18 cellular contexts compared by ENCODE assay signal in genomic region chr20:391041-391711, GRCh38. TPM values are rescaled to one million over a fixed set of nuclear protein-coding genes. Genes with fewer than 3 reads are reported as not detected.
A peak's percentile ranks its signal among the peaks of the same experiment; 100 is the strongest.
DNase-seq lines count a peak whose midpoint lies in the region; ATAC-seq and TF ChIP-seq lines count a peak whose summit lies in the region.
"Had no signal": no experiment of that assay in that cellular context is flagged by ENCODE, and none has a peak within 500 bp of the region (broad histone marks: within the 10 kb centered on the region; RNA-seq: fewer than 3 reads in every experiment).

No MANE protein-coding gene starts in this region.

- no peak overlapping the region for H3K27ac ChIP-seq in DND-41 (ENCODE audit: low read length)
- peak overlapping the region; percentile 67 for H3K27ac ChIP-seq in RWPE1
- no peak overlapping the region for H3K27ac ChIP-seq in right atrium auricular region
- no peak overlapping the region for H3K27ac ChIP-seq in CD4-positive, alpha-beta memory T cell (ENCODE audit: low read depth, low read length)
- H3K27ac ChIP-seq: KMS-11 had no signal

- H3K36me3 Mint-ChIP-seq in stimulated activated memory B cell treated with anti-CD40 and anti-IgM and Interleukin-4, amounts not matched to agents 10 μg/mL and 1 μg/mL and 100 μg/mL, for 72 hours = peaks cover 60% of the 10 kb centered on the region
- peaks cover 33 to 59% of the 10 kb centered on the region in 2 donors for H3K36me3 Mint-ChIP-seq in CD4-positive, alpha-beta memory T cell

- no peak overlapping the region for H3K4me3 Mint-ChIP-seq in stimulated activated memory B cell treated with anti-CD40 and anti-IgM and Interleukin-4, amounts not matched to agents 10 μg/mL and 1 μg/mL and 100 μg/mL, for 72 hours
- no peak overlapping the region for H3K4me3 Mint-ChIP-seq in CD4-positive, alpha-beta memory T cell
- H3K4me3 Mint-ChIP-seq: B cell; CD4-positive, alpha-beta T cell had no signal

- H3K79me2 ChIP-seq in DND-41 (ENCODE audit: insufficient read depth, low read length) = peaks cover 22% of the 10 kb centered on the region

- no peak overlapping the region for H3K9ac ChIP-seq in DND-41 (ENCODE audit: low read depth, low read length)
- H3K9ac ChIP-seq: KMS-11 had no signal

- H3K36me3 ChIP-seq in DND-41 (ENCODE audit: insufficient read depth, low read length) (peaks cover 87% of the 10 kb centered on the region), right atrium auricular region (peaks cover 7% of the 10 kb centered on the region)
- H3K36me3 ChIP-seq in CD4-positive, alpha-beta memory T cell (ENCODE audit: insufficient read depth, low read length) = peaks cover 50% of the 10 kb centered on the region
- H3K36me3 ChIP-seq: MG63 had no signal

- H3K4me2 ChIP-seq in DND-41 (ENCODE audit: insufficient read depth, low read length) = no peak overlapping the region
- H3K4me2 ChIP-seq: KMS-11 had no signal

- H3K4me1 Mint-ChIP-seq in stimulated activated memory B cell treated with anti-CD40 and anti-IgM and Interleukin-4, amounts not matched to agents 10 μg/mL and 1 μg/mL and 100 μg/mL, for 72 hours = peaks cover 5% of the 10 kb centered on the region
- peaks cover 0 to 2% (median 0%) of the 10 kb centered on the region in 4 donors for H3K4me1 Mint-ChIP-seq in CD4-positive, alpha-beta memory T cell
- H3K4me1 Mint-ChIP-seq: B cell had no signal

- H3K27ac Mint-ChIP-seq in stimulated activated memory B cell treated with anti-CD40 and anti-IgM and Interleukin-4, amounts not matched to agents 10 μg/mL and 1 μg/mL and 100 μg/mL, for 72 hours = peak overlapping the region; percentile 65
- peak overlapping the region in 1 of 7 donors; percentile 68 for H3K27ac Mint-ChIP-seq in CD4-positive, alpha-beta memory T cell
- H3K27ac Mint-ChIP-seq: B cell; CD4-positive, alpha-beta T cell had no signal

- intact Hi-C loops in CD4-positive, alpha-beta memory T cell (cut with micrococcal nuclease) = no loop called here

- H4K20me1 ChIP-seq in DND-41 (ENCODE audit: insufficient read depth, low read length) = peaks cover 24% of the 10 kb centered on the region

- TF ChIP-seq CTCF in DND-41 (IDR thresholded peaks at IDR 0.05; ENCODE audit: borderline replicate concordance, extremely low read depth, low read length, poor library complexity, severe bottlenecking) (no peak), RWPE1 (conservative IDR thresholded peaks at IDR 0.05; ENCODE audit: low read depth) (no peak), right atrium auricular region (IDR thresholded peaks at IDR 0.05) (no peak)

- H3K27me3 ChIP-seq in DND-41 (ENCODE audit: insufficient read depth, low read length, poor library complexity) (no peaks in the 10 kb centered on the region), right atrium auricular region (no peaks in the 10 kb centered on the region)
- H3K27me3 ChIP-seq in CD4-positive, alpha-beta memory T cell (ENCODE audit: insufficient read depth, low read length) = no peaks in the 10 kb centered on the region
- H3K27me3 ChIP-seq: MG63 had no signal

- H3K4me1 ChIP-seq in DND-41 (ENCODE audit: insufficient read depth, low read length) (no peaks in the 10 kb centered on the region), right atrium auricular region (peaks cover 0 to under 1% of the 10 kb centered on the region in 2 donors)
- no peaks in the 10 kb centered on the region for H3K4me1 ChIP-seq in CD4-positive, alpha-beta memory T cell (ENCODE audit: insufficient read depth, low read length)

- POLR2A ChIA-PET in RWPE1 (lab: Yijun Ruan, JAX; ENCODE audit: low non-redundant PET) = interaction anchor here (0.5 kb wide), 1 partner anchor 34 kb away, joined by 9 read pairs; no protein-coding TSS in a partner anchor
- POLR2A ChIA-PET in CD4-positive, alpha-beta memory T cell (lab: Charles Lee; ENCODE audit: partially characterized antibody) = interaction anchor here (0.7 kb wide), 1 partner anchor 9 kb away, joined by 3 read pairs; no protein-coding TSS in a partner anchor

- H3K4me3 ChIP-seq in DND-41 (ENCODE audit: low read depth in 1 of 2, low read length in 2 of 2) (no peak overlapping the region), right atrium auricular region (no peak overlapping the region)
- no peak overlapping the region for H3K4me3 ChIP-seq in CD4-positive, alpha-beta memory T cell (ENCODE audit: low read length in 2 of 2)
- H3K4me3 ChIP-seq: MG63 had no signal

- DNase-seq in DND-41 (no peak), RWPE1 (ENCODE audit: low spot score) (no peak), left lobe of liver (ENCODE audit: low spot score) (no peak), right atrium auricular region (ENCODE audit: low spot score) (no peak), amygdala (lab: John Stamatoyannopoulos, UW) (no peak)
- DNase-seq in CD4-positive, alpha-beta memory T cell = no peak
- DNase-seq: ACHN; CD4-positive, alpha-beta T cell; MG63; NCI-H1105; NCI-H187; NCI-H446 treated with DMSO at 0.1 percent for 48 hours; NCI-H748 treated with DMSO at 0.1 percent for 48 hours; PC-3; SHP77 treated with DMSO at 0.1 percent for 48 hours had no signal

- H3K27me3 Mint-ChIP-seq in stimulated activated memory B cell treated with anti-CD40 and anti-IgM and Interleukin-4, amounts not matched to agents 10 μg/mL and 1 μg/mL and 100 μg/mL, for 72 hours = no peaks in the 10 kb centered on the region
- H3K27me3 Mint-ChIP-seq in CD4-positive, alpha-beta memory T cell = no peaks in the 10 kb centered on the region
- H3K27me3 Mint-ChIP-seq: B cell; CD4-positive, alpha-beta T cell had no signal

- ATAC-seq in DND-41 (ENCODE audit: insufficient read depth, low read depth) (peak; percentile 15; the same call in 1 of the 3 replicates), left lobe of liver (peak; percentile 48)
- peak; percentile 57 for ATAC-seq in stimulated activated memory B cell treated with anti-CD40 and anti-IgM and Interleukin-4, amounts not matched to agents 10 μg/mL and 1 μg/mL and 100 μg/mL, for 72 hours
- ATAC-seq: PC-3 had no signal

- no peak overlapping the region for H2AFZ ChIP-seq in DND-41 (ENCODE audit: low read depth, low read length)

- H3K9me3 Mint-ChIP-seq in stimulated activated memory B cell treated with anti-CD40 and anti-IgM and Interleukin-4, amounts not matched to agents 10 μg/mL and 1 μg/mL and 100 μg/mL, for 72 hours = no peaks in the 10 kb centered on the region
- no peaks in the 10 kb centered on the region for H3K9me3 Mint-ChIP-seq in CD4-positive, alpha-beta memory T cell
- H3K9me3 Mint-ChIP-seq: CD4-positive, alpha-beta T cell had no signal

- H3K9me3 ChIP-seq in DND-41 (ENCODE audit: insufficient read depth, low read length, severe bottlenecking) (no peaks in the 10 kb centered on the region), right atrium auricular region (no peaks in the 10 kb centered on the region)
- H3K9me3 ChIP-seq in CD4-positive, alpha-beta memory T cell (ENCODE audit: control insufficient read depth in 1 of 2, low read length in 2 of 2) = no peaks in the 10 kb centered on the region
- H3K9me3 ChIP-seq: MG63 had no signal

- CTCF ChIA-PET in RWPE1 (lab: Yijun Ruan, JAX) = interaction anchor here (0.7 to 1.0 kb wide), 2 partner anchors 21 to 36 kb away, joined by 3 to 5 read pairs; no protein-coding TSS in a partner anchor
- CTCF ChIA-PET in CD4-positive, alpha-beta memory T cell (lab: Charles Lee; ENCODE audit: partially characterized antibody) = interaction anchor here (1.2 kb wide), 1 partner anchor 9 kb away, joined by 4 read pairs; no protein-coding TSS in a partner anchor

RNA-seq across cellular contexts. Expression of gene TRIB3, which starts 10.6 kb away (rescaled TPM):
- 18.3 TPM for total RNA-seq in left lobe of liver
- total RNA-seq in right atrium auricular region = 1 to 10 TPM in 1 of 2 donors, under 1 TPM in 1; 0.33 to 4.2 TPM
- total RNA-seq in CD4-positive, alpha-beta memory T cell = 1 to 10 TPM; 7.2 to 8.1 TPM
- 10 to 100 TPM in 1 of 2 donors, 1 to 10 TPM in 1; 8.7 to 12.4 TPM for polyA plus RNA-seq in CD4-positive, alpha-beta memory T cell

RNA-seq across cellular contexts. Expression of gene RBCK1, which starts 16.9 kb away (rescaled TPM):
- total RNA-seq in left lobe of liver (73.9 TPM), right atrium auricular region (10 to 100 TPM; 43.6 to 48.8 TPM)
- total RNA-seq in CD4-positive, alpha-beta memory T cell = 100 to 1,000 TPM; 109 to 118 TPM
- 10 to 100 TPM; 75.2 to 84.4 TPM for polyA plus RNA-seq in CD4-positive, alpha-beta memory T cell

RNA-seq across cellular contexts. Expression of gene NRSN2, which starts 44.3 kb away (rescaled TPM):
- total RNA-seq in left lobe of liver = 3.1 TPM
- 10 to 100 TPM; 30.6 to 30.7 TPM for total RNA-seq in right atrium auricular region
- 1 to 10 TPM in 1 of 2 experiments, under 1 TPM in 1; 0.52 to 1.1 TPM for total RNA-seq in CD4-positive, alpha-beta memory T cell
- 1 to 10 TPM in 1 of 2 donors, not detected in 1; 1.3 TPM for polyA plus RNA-seq in CD4-positive, alpha-beta memory T cell
